ENCODE assay signal across 21 cellular contexts in genomic region chrX:66632986-66633385, GRCh38. TPM values are rescaled to one million over a fixed set of nuclear protein-coding genes. Genes with fewer than 3 reads are reported as not detected.
DNase-seq lines count a peak whose midpoint lies in the region; ATAC-seq and TF ChIP-seq lines count a peak whose summit lies in the region.
"Had no signal": no experiment of that assay in that cellular context is flagged by ENCODE, and none has a peak within 500 bp of the region (broad histone marks: within the 10 kb centered on the region; RNA-seq: fewer than 3 reads in every experiment).

No MANE protein-coding gene starts in this region.

- H3K36me3 ChIP-seq in adipocyte (ENCODE audit: control insufficient read depth, insufficient read depth, low read length, severe bottlenecking) (no peaks in the 10 kb centered on the region), fibroblast of lung (ENCODE audit: control insufficient read depth, insufficient read depth, low read length) (no peaks in the 10 kb centered on the region), suprapubic skin (no peaks in the 10 kb centered on the region)
- H3K36me3 ChIP-seq: BE2C, neutrophil had no signal

- no peaks in the 10 kb centered on the region for H3K9me3 ChIP-seq in adipocyte (ENCODE audit: control insufficient read depth, low read length)
- H3K9me3 ChIP-seq in fibroblast of lung (ENCODE audit: control insufficient read depth, insufficient read depth, low read depth, low read length): no peaks in the 10 kb centered on the region
- no peaks in the 10 kb centered on the region for H3K9me3 ChIP-seq in suprapubic skin
- H3K9me3 ChIP-seq: BE2C, neutrophil had no signal

- no peak for TF ChIP-seq POLR2A in suprapubic skin (IDR thresholded peaks at IDR 0.05)

- H3K4me2 ChIP-seq in fibroblast of lung (ENCODE audit: extremely low read depth, insufficient read depth, low read length): no peak overlapping the region

- WGBS in suprapubic skin: 58% methylated on average over 4 of the region's 4 CpGs

- peaks cover 15% of the 10 kb centered on the region for H3K79me2 ChIP-seq in fibroblast of lung (ENCODE audit: control insufficient read depth, insufficient read depth, low read length)

- TF ChIP-seq EP300 in suprapubic skin (IDR thresholded peaks at IDR 0.05): no peak

- TF ChIP-seq CTCF in fibroblast of lung (conservative IDR thresholded peaks at IDR 0.05 in 1 of 2, IDR thresholded peaks at IDR 0.05 in 1 of 2; ENCODE audit: low read depth in 1 of 2, low read length in 2 of 2): no peak
- no peak for TF ChIP-seq CTCF in suprapubic skin (IDR thresholded peaks at IDR 0.05)

- H3K27me3 ChIP-seq in adipocyte (replicated peaks; ENCODE audit: control insufficient read depth, insufficient read depth, low read length) (no peaks in the 10 kb centered on the region), fibroblast of lung (ENCODE audit: control insufficient read depth, insufficient read depth, low read length) (no peaks in the 10 kb centered on the region), suprapubic skin (no peaks in the 10 kb centered on the region)
- H3K27me3 ChIP-seq: BE2C, neutrophil had no signal

- peak overlapping the region; percentile 3 for H3K4me3 ChIP-seq in adipocyte (ENCODE audit: low read length)
- H3K4me3 ChIP-seq in fibroblast of lung (replicated peaks in 1 of 4; ENCODE audit: control extremely low read depth in 1 of 4, insufficient read depth in 1 of 4, low read depth in 3 of 4, low read length in 4 of 4): peak overlapping the region in 1 of 4 experiments; percentile 3
- H3K4me3 ChIP-seq in suprapubic skin: no peak overlapping the region
- H3K4me3 ChIP-seq: K562 had no signal

- peak; percentile 42 for DNase-seq in GM04503 (ENCODE audit: low read depth)
- DNase-seq in adipocyte (ENCODE audit: low read depth): peak; percentile 54
- peak; percentile 18 to 46 for DNase-seq in fibroblast of lung (ENCODE audit: low read depth in 2 of 2)
- DNase-seq in suprapubic skin (ENCODE audit: low spot score in 2 of 2): no peak
- DNase-seq in NK-92 treated with Interleukin-12 subunit alpha and Interleukin-12 subunit beta, amount 100 ng/mL, for 24 hours (lab: John Stamatoyannopoulos, UW): no peak
- no peak for DNase-seq in HuH-7 (ENCODE audit: low spot score)
- DNase-seq: activated CD4-positive, alpha-beta T cell treated with anti-CD3 and anti-CD28 coated beads for 1 hour; activated naive CD4-positive, alpha-beta T cell; activated T-cell treated with anti-CD3 and anti-CD28 coated beads, Interleukin-2, amount 50 U/mL, for 1 hour; BE2C; central memory CD4-positive, alpha-beta T cell; COR-L47; NCI-H2081; NCI-H446; Right ventricle myocardium superior; stimulated activated CD4-positive, alpha-beta T cell treated with anti-CD3 and anti-CD28 coated beads, Interleukin-4, amount 100 ng/mL, for 4 hours; T-helper 1 cell had no signal

- peak overlapping the region; percentile 72 for H3K27ac ChIP-seq in fibroblast of lung (ENCODE audit: insufficient read depth, low read length)
- peak overlapping the region; percentile 45 for H3K27ac ChIP-seq in suprapubic skin
- H3K27ac ChIP-seq: neutrophil had no signal

- peaks cover 29% of the 10 kb centered on the region for H3K4me1 ChIP-seq in adipocyte (ENCODE audit: control insufficient read depth, insufficient read depth, low read length)
- no peaks in the 10 kb centered on the region for H3K4me1 ChIP-seq in fibroblast of lung (ENCODE audit: control insufficient read depth, extremely low read depth, insufficient read depth, low read length)
- no peaks in the 10 kb centered on the region for H3K4me1 ChIP-seq in suprapubic skin
- H3K4me1 ChIP-seq: BE2C had no signal

- peak overlapping the region; percentile 40 for H3K9ac ChIP-seq in adipocyte (ENCODE audit: low read length)
- no peak overlapping the region for H3K9ac ChIP-seq in fibroblast of lung (ENCODE audit: insufficient read depth, low read length)

- no peaks in the 10 kb centered on the region for H4K20me1 ChIP-seq in fibroblast of lung (ENCODE audit: control insufficient read depth, extremely low read depth, insufficient read depth, low read length)

- ATAC-seq in HG03097 (IDR thresholded peaks at IDR 0.05; ENCODE audit: low FRiP score, unreplicated experiment): no peak
- no peak for ATAC-seq in HG02840 (IDR thresholded peaks at IDR 0.05; ENCODE audit: low FRiP score, unreplicated experiment)
- ATAC-seq: K562 had no signal

- no peak overlapping the region for H2AFZ ChIP-seq in fibroblast of lung (ENCODE audit: low read length)

RNA-seq across cellular contexts. Expression of gene EDA2R, which starts 5.9 kb away (rescaled TPM):
- total RNA-seq in fibroblast of lung (15.7 and 21.0 TPM in 2 replicates), suprapubic skin (1 to 10 TPM in 2 of 4 donors, under 1 TPM in 1, not detected in 1; 0.62 to 2.1 (median 1.6) TPM)
- polyA plus RNA-seq in fibroblast of lung: 9.3 and 13.7 TPM in 2 replicates
- 5.3 and 8.0 TPM in 2 replicates for polyA plus RNA-seq in fibroblast of lung (2012)
- 8.4 and 30.5 TPM in 2 replicates for polyA minus RNA-seq in fibroblast of lung (ENCODE audit: low replicate concordance)

Comparison
In these comparisons a context has a peak if more than half of its experiments do, and no peak if none do; other contexts are left out.
1. DNase-seq: peak in GM04503 (single experiment), adipocyte (single experiment) and fibroblast of lung (2 of 2); none in suprapubic skin (0 of 2), NK-92 treated with Interleukin-12 subunit alpha and Interleukin-12 subunit beta, amount 100 ng/mL, for 24 hours (single experiment) and HuH-7 (single experiment).